Comparison of ENCODE assay signal across 23 cellular contexts in the genomic region with DNA sequence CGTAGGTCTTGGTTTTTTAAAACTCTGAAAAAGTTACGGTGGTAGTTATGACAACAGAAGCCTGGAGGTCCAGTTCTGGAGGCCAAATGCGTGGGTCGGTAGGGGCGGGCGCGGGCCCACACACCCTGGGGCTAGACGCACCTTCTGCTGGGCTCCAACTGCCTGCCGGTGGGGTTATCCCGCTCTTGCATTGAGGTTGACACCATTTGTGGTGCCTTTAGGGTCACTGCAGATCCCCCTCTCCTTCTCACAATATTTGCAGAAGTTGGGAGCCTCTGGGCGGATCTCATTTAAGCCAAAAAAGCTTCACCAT.
"Had no signal": no experiment of that assay in that cellular context is flagged by ENCODE, and none has a peak within 500 bp of the region (broad histone marks: within the 10 kb centered on the region; RNA-seq: fewer than 3 reads in every experiment).

No MANE protein-coding gene starts in this region.

- ATAC-seq: activated CD8-positive, alpha-beta T cell treated with anti-CD3 and anti-CD28 coated beads, Interleukin-2, amount 10 ng/mL, durations not matched to agents 7 days and 5 days; activated naive CD4-positive, alpha-beta T cell treated with anti-CD3 and anti-CD28 coated beads, Interleukin-2, amount 50 U/mL, for 72 hours; activated naive CD8-positive, alpha-beta T cell treated with anti-CD3 and anti-CD28 coated beads, Interleukin-2, amount 50 U/mL, for 24 hours had no signal

- H3K9me3 ChIP-seq: Peyer's patch had no signal

- DNase-seq: activated CD4-positive, alpha-beta T cell treated with anti-CD3 and anti-CD28 coated beads for 48 hours; activated CD4-positive, alpha-beta T cell treated with anti-CD3 and anti-CD28 coated beads, Interleukin-2, amount 50 U/mL, for 4 hours; activated CD4-positive, CD25-positive, alpha-beta regulatory T cell treated with anti-CD3 and anti-CD28 coated beads, Interleukin-2, amount 50 U/mL, for 72 hours; activated CD8-positive, alpha-beta memory T cell treated with anti-CD3 and anti-CD28 coated beads, Interleukin-2, amount 50 U/mL, for 48 hours; activated CD8-positive, alpha-beta T cell treated with anti-CD3 and anti-CD28 coated beads, Interleukin-2, amount 10 ng/mL, durations not matched to agents 7 days and 5 days; activated naive CD4-positive, alpha-beta T cell treated with Interleukin-2 at 50 U/mL for 16 hours; activated naive CD8-positive, alpha-beta T cell treated with anti-CD3 and anti-CD28 coated beads, Interleukin-2, amount 50 U/mL, for 24 hours; activated T-cell treated with anti-CD3 and anti-CD28 coated beads, Interleukin-2, amount 50 U/mL, for 1 hour; amniotic stem cell; brain microvascular endothelial cell; cerebellar nuclear complex; MM.1S; NCI-H1105 treated with DMSO at 0.1 percent for 48 hours; NCI-H1436 treated with DMSO at 0.1 percent for 48 hours; NCI-H187; NCI-H2081; NCI-H510A treated with DMSO at 0.1 percent for 48 hours; SHP77 treated with DMSO at 0.1 percent for 48 hours; T-helper 1 cell had no signal

- H3K27me3 ChIP-seq: brain microvascular endothelial cell, cardiac muscle cell, Peyer's patch had no signal

- H3K36me3 ChIP-seq: brain microvascular endothelial cell, cardiac muscle cell, Peyer's patch had no signal

- H3K27ac ChIP-seq: brain microvascular endothelial cell, cardiac muscle cell, Peyer's patch, RWPE1 had no signal

- H3K4me3 ChIP-seq: cardiac muscle cell, Peyer's patch had no signal

- H3K4me1 ChIP-seq: Peyer's patch had no signal
